Comparison of ENCODE assay signal across 19 cellular contexts in the genomic region with DNA sequence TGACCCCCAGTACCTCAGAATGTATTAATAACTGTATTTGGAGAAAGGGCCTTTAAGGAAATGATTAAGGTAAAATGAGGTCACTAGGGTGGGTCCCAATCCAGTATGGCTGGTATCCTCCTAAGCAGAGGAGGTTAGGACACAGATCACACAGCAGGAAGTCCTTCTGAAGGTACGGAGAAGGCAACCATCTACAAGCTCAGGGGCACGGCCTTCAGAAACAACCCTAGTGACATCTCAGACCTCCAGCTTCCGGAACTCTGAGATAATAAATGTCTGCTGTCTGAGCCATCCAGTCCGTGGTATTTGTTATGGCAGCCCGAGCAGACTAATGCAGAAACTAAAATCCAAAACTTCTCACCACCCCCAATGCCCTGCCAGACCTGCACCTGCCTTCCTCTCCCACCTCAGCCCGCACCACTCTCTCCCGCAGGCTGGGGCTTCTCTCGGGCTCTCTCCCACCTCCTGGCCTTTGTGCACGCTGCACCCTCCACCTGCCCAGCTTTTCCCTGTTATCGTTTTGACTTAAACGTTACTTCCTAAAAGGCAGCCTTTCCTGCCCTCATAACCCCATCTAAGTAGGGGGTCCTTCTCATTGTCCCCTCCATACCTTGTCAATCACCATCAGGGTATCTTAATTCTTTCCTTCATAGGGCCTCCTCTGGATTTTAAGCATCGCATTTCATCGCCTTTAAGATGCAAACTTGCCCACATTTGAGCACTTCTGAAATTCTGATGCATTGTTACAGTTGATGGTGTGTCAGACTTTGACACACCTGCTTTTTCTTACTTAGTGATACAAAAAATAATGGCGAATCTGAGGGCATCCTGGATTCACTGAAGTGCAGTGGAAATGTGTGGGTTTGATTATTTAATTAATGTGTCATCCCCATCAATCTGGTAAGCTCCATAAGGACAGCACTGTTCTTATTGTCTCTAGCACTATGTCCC. TPM values are rescaled to one million over a fixed set of nuclear protein-coding genes. Genes with fewer than 3 reads are reported as not detected.
DNase-seq lines count a peak whose midpoint lies in the region; ATAC-seq and TF ChIP-seq lines count a peak whose summit lies in the region.
"Had no signal": no experiment of that assay in that cellular context is flagged by ENCODE, and none has a peak within 500 bp of the region (broad histone marks: within the 10 kb centered on the region; RNA-seq: fewer than 3 reads in every experiment).

No MANE protein-coding gene starts in this region.

- intact Hi-C loops in esophagus muscularis mucosa (cut with DNase I) (no loop called here), sigmoid colon (cut with DNase I) (no loop called here), MCF 10A (cut with micrococcal nuclease) (no loop called here)

- H3K27me3 Mint-ChIP-seq in MCF 10A (ENCODE audit: insufficient read depth, unreplicated experiment): no peaks in the 10 kb centered on the region

- BruUV-seq in MCF 10A (replicated peaks; lab: Mats Ljungman, UMichigan): no TSS peak

- POLR2A ChIA-PET in MCF 10A (lab: Yijun Ruan, JAX): interaction anchor here (0.7 to 1.2 kb wide), 2 partner anchors 9 to 62 kb away, joined by 3 read pairs; no protein-coding TSS in a partner anchor

- CTCF ChIA-PET in MCF 10A (lab: Yijun Ruan, JAX): interaction anchor here (0.7 kb wide), 1 partner anchor 247 kb away, joined by 4 read pairs; no protein-coding TSS in a partner anchor

- H3K36me3 Mint-ChIP-seq in MCF 10A (ENCODE audit: insufficient read depth, unreplicated experiment): peaks cover 12% of the 10 kb centered on the region

- no peak for ATAC-seq in GM21529 (IDR thresholded peaks at IDR 0.05; ENCODE audit: unreplicated experiment)

- peaks cover 6 to 51% (median 41%) of the 10 kb centered on the region in 4 donors for H3K4me1 ChIP-seq in esophagus muscularis mucosa
- peaks cover 0 to 42% (median 33%) of the 10 kb centered on the region in 4 donors for H3K4me1 ChIP-seq in sigmoid colon
- H3K4me1 ChIP-seq: adrenal gland had no signal

- H3K9me3 Mint-ChIP-seq in MCF 10A (ENCODE audit: unreplicated experiment): no peaks in the 10 kb centered on the region
- H3K9me3 Mint-ChIP-seq: T-helper 1 cell treated with Interleukin-12 subunit alpha and Interleukin-12 subunit beta and Interleukin-4 antibody, amounts not matched to agents 30 μg/mL and 1 μg/mL, for 36 hours had no signal

- no peak overlapping the region for H3K27ac Mint-ChIP-seq in MCF 10A (ENCODE audit: low read depth, unreplicated experiment)
- H3K27ac Mint-ChIP-seq: T-helper 1 cell treated with Interleukin-12 subunit alpha and Interleukin-12 subunit beta and Interleukin-4 antibody, amounts not matched to agents 30 μg/mL and 1 μg/mL, for 36 hours had no signal

- no peak overlapping the region for H3K4me3 Mint-ChIP-seq in MCF 10A (ENCODE audit: unreplicated experiment)
- H3K4me3 Mint-ChIP-seq: T-helper 1 cell treated with Interleukin-12 subunit alpha and Interleukin-12 subunit beta and Interleukin-4 antibody, amounts not matched to agents 30 μg/mL and 1 μg/mL, for 36 hours had no signal

- peak overlapping the region; percentile 50 to 71 (median 57) for H3K27ac ChIP-seq in esophagus muscularis mucosa (replicated peaks in 1 of 4)
- peak overlapping the region; percentile 64 to 75 (median 68) for H3K27ac ChIP-seq in sigmoid colon
- H3K27ac ChIP-seq: adrenal gland, lower lobe of right lung, PC-9 had no signal

- H3K36me3 ChIP-seq in esophagus muscularis mucosa (peaks cover 0 to 39% (median 23%) of the 10 kb centered on the region in 4 donors), sigmoid colon (peaks cover 0 to 19% (median 0%) of the 10 kb centered on the region in 4 donors)
- H3K36me3 ChIP-seq: adrenal gland had no signal

- H3K4me1 Mint-ChIP-seq in MCF 10A (ENCODE audit: insufficient read depth, unreplicated experiment): no peaks in the 10 kb centered on the region

- DNase-seq in NCI-H345 (lab: John Stamatoyannopoulos, UW) (peak; percentile 59), NCI-H345 treated with DMSO at 0.1 percent for 48 hours (lab: John Stamatoyannopoulos, UW; ENCODE audit: unreplicated experiment) (no peak), NCI-H510A (lab: John Stamatoyannopoulos, UW) (peak; percentile 38), esophagus muscularis mucosa (ENCODE audit: extremely low spot score) (no peak), sigmoid colon (no peak), MCF 10A (ENCODE audit: unreplicated experiment) (no peak), Kasumi-1 (lab: John Stamatoyannopoulos, UW) (no peak)
- DNase-seq: activated CD4-positive, alpha-beta T cell treated with anti-CD3 and anti-CD28 coated beads, Interleukin-2, amount 50 U/mL, for 48 hours; activated effector memory CD4-positive, alpha-beta T cell treated with anti-CD3 and anti-CD28 coated beads, Interleukin-2, amount 50 U/mL, for 16 hours; adrenal gland; KG1; lower lobe of right lung; NCI-H2029; PC-9; stimulated activated CD8-positive, alpha-beta memory T cell treated with anti-CD3 and anti-CD28 coated beads, Interleukin-4, amount 100 ng/mL, for 48 hours; substantia nigra had no signal

- no peak for TF ChIP-seq EP300 in esophagus muscularis mucosa (IDR thresholded peaks at IDR 0.05)
- TF ChIP-seq EP300 in sigmoid colon (IDR thresholded peaks at IDR 0.05): no peak

- H3K9me3 ChIP-seq in esophagus muscularis mucosa: no peaks in the 10 kb centered on the region
- no peaks in the 10 kb centered on the region for H3K9me3 ChIP-seq in sigmoid colon
- H3K9me3 ChIP-seq: adrenal gland, lower lobe of right lung had no signal

- TF ChIP-seq POLR2A in esophagus muscularis mucosa (IDR thresholded peaks at IDR 0.05; ENCODE audit: low read depth) (no peak), sigmoid colon (IDR thresholded peaks at IDR 0.05) (no peak)

- TF ChIP-seq CTCF in esophagus muscularis mucosa (IDR thresholded peaks at IDR 0.05) (no peak), sigmoid colon (IDR thresholded peaks at IDR 0.05) (no peak), MCF 10A (IDR thresholded peaks at IDR 0.05; ENCODE audit: unreplicated experiment) (no peak)

- WGBS in esophagus muscularis mucosa: 59% methylated on average over 14 of the region's 14 CpGs
- 87 to 91% methylated on average over 14 of the region's 14 CpGs for WGBS in sigmoid colon, 2 donors

- H3K27me3 ChIP-seq in esophagus muscularis mucosa (no peaks in the 10 kb centered on the region), sigmoid colon (no peaks in the 10 kb centered on the region)
- H3K27me3 ChIP-seq: adrenal gland had no signal

- H3K4me3 ChIP-seq in esophagus muscularis mucosa (no peak overlapping the region), sigmoid colon (no peak overlapping the region)
- H3K4me3 ChIP-seq: adrenal gland, lower lobe of right lung, PC-9 had no signal

RNA-seq across cellular contexts. Expression of a gene that starts 32.2 kb away (rescaled TPM):
- 100 to 1,000 TPM; 362 to 578 (median 513) TPM for total RNA-seq in esophagus muscularis mucosa
- total RNA-seq in sigmoid colon: 100 to 1,000 TPM in 3 of 4 donors, 10 to 100 TPM in 1; 66.0 to 191 (median 146) TPM
- 10 to 100 TPM in 1 of 3 donors, 1 to 10 TPM in 2; 3.7 to 41.8 (median 7.8) TPM for polyA plus RNA-seq in sigmoid colon
- total RNA-seq in MCF 10A (2022): 0.71 TPM in 1 of 2 replicates, not detected in the other
- total RNA-seq: G401 had no signal

Comparison
In these comparisons a context has a peak if more than half of its experiments do, and no peak if none do; other contexts are left out.
1. DNase-seq: peak in NCI-H345 (single experiment) and NCI-H510A (single experiment); none in NCI-H345 treated with DMSO at 0.1 percent for 48 hours (single experiment), esophagus muscularis mucosa (single experiment), sigmoid colon (single experiment), MCF 10A (single experiment) and Kasumi-1 (0 of 2).
2. RNA of a gene that starts 32.2 kb away (total RNA-seq): 362 to 578 TPM in esophagus muscularis mucosa and 66.0 to 191 TPM in sigmoid colon; 0.71 TPM in MCF 10A; every median in the first group is over 10 times any median in the second.